Comparison of ENCODE assay signal across 9 cellular contexts in the genomic region with DNA sequence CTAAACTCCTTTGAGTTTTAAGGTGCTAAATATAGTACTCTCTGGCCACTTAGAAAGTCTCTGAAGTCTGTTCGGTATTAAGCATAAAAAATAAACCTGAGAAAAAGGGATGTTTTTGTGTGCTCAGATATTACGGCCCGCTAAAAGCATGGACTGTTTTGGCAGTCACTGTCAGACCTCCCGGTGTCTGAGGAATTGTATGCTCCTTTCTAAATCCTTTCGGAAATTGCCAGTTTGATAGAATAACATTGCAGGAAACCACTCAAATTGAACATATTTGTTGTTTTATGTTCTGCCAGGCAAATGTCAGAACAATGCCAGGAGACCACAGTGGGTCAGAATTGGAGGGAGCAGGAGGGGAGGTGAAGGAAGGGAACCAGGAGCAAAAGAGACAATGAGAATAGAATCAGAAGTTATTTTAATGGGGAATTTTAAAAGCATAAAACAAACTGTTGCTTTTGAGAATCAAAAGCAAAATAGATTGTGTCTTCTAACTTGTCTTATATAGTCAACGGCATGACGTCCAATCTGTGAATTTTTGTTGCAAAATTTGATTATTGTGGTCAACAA.
DNase-seq lines count a peak whose midpoint lies in the region; ATAC-seq and TF ChIP-seq lines count a peak whose summit lies in the region.
"Had no signal": no experiment of that assay in that cellular context is flagged by ENCODE, and none has a peak within 500 bp of the region (broad histone marks: within the 10 kb centered on the region; RNA-seq: fewer than 3 reads in every experiment).

No MANE protein-coding gene starts in this region.

- H3K9me3 Mint-ChIP-seq in activated T-cell treated with anti-CD3 and anti-CD28 coated beads, Interleukin-2, amount 50 U/mL, for 72 hours: no peaks in the 10 kb centered on the region
- H3K9me3 Mint-ChIP-seq: dendritic cell treated with granulocyte-macrophage colony-stimulating factor and Interleukin-4, amounts not matched to agents 40 ng/mL and 50 ng/mL, for 4 days had no signal

- TF ChIP-seq CTCF in WI38 (IDR thresholded peaks at IDR 0.05; ENCODE audit: low read depth, low read length): no peak
- no peak for TF ChIP-seq CTCF in gastroesophageal sphincter (IDR thresholded peaks at IDR 0.05)

- no peaks in the 10 kb centered on the region for H3K4me1 Mint-ChIP-seq in activated T-cell treated with anti-CD3 and anti-CD28 coated beads, Interleukin-2, amount 50 U/mL, for 72 hours (ENCODE audit: low read depth)

- H3K27ac ChIP-seq in gastroesophageal sphincter: peak overlapping the region in 3 of 4 donors; percentile 5 to 33 (median 30)

- DNase-seq in EL: peak; percentile 38
- no peak for DNase-seq in sciatic nerve (ENCODE audit: low spot score)
- no peak for DNase-seq in activated T-cell treated with anti-CD3 and anti-CD28 coated beads, Interleukin-2, amount 50 U/mL, for 72 hours
- no peak for DNase-seq in NK-92 (lab: John Stamatoyannopoulos, UW; ENCODE audit: unreplicated experiment)

- no peaks in the 10 kb centered on the region for H3K36me3 ChIP-seq in gastroesophageal sphincter

- peaks cover 0 to 21% (median 0%) of the 10 kb centered on the region in 3 donors for H3K4me1 ChIP-seq in gastroesophageal sphincter

- TF ChIP-seq EP300 in gastroesophageal sphincter (IDR thresholded peaks at IDR 0.05): no peak

- H3K4me3 ChIP-seq in WI38 (ENCODE audit: low read depth, low read length) (peak overlapping the region; percentile 34), gastroesophageal sphincter (no peak overlapping the region)

- WGBS in gastroesophageal sphincter (ENCODE audit: low coverage in 1 of 2), 2 donors: 17 to 26% methylated on average over 6 to 7 of the region's 7 CpGs

- no peaks in the 10 kb centered on the region for H3K27me3 Mint-ChIP-seq in activated T-cell treated with anti-CD3 and anti-CD28 coated beads, Interleukin-2, amount 50 U/mL, for 72 hours (ENCODE audit: low read depth)
- H3K27me3 Mint-ChIP-seq: dendritic cell treated with granulocyte-macrophage colony-stimulating factor and Interleukin-4, amounts not matched to agents 40 ng/mL and 50 ng/mL, for 4 days had no signal

- no peak overlapping the region for H3K4me3 Mint-ChIP-seq in activated T-cell treated with anti-CD3 and anti-CD28 coated beads, Interleukin-2, amount 50 U/mL, for 72 hours
- H3K4me3 Mint-ChIP-seq: dendritic cell treated with granulocyte-macrophage colony-stimulating factor and Interleukin-4, amounts not matched to agents 40 ng/mL and 50 ng/mL, for 4 days had no signal

- no peaks in the 10 kb centered on the region for H3K36me3 Mint-ChIP-seq in activated T-cell treated with anti-CD3 and anti-CD28 coated beads, Interleukin-2, amount 50 U/mL, for 72 hours (ENCODE audit: insufficient read depth in 2 of 2)

- TF ChIP-seq POLR2A in gastroesophageal sphincter (IDR thresholded peaks at IDR 0.05): no peak

- no peaks in the 10 kb centered on the region for H3K9me3 ChIP-seq in gastroesophageal sphincter

- intact Hi-C loops in sciatic nerve (cut with DNase I): no loop called here

- no peak overlapping the region for H3K27ac Mint-ChIP-seq in activated T-cell treated with anti-CD3 and anti-CD28 coated beads, Interleukin-2, amount 50 U/mL, for 72 hours
- H3K27ac Mint-ChIP-seq: dendritic cell treated with granulocyte-macrophage colony-stimulating factor and Interleukin-4, amounts not matched to agents 40 ng/mL and 50 ng/mL, for 4 days had no signal

- no peaks in the 10 kb centered on the region for H3K27me3 ChIP-seq in gastroesophageal sphincter

- ATAC-seq in gastroesophageal sphincter (no peak), sciatic nerve (peak; percentile 65), HG03342 (IDR thresholded peaks at IDR 0.05; ENCODE audit: unreplicated experiment) (no peak), HG03565 (IDR thresholded peaks at IDR 0.05; ENCODE audit: unreplicated experiment) (no peak)
- no peak for ATAC-seq in activated T-cell treated with anti-CD3 and anti-CD28 coated beads, Interleukin-2, amount 50 U/mL, for 72 hours (replicated peaks in 1 of 2)
